ENCODE assay signal across 1 cellular context in genomic region chr11:125940145-125940544, GRCh38.
TF ChIP-seq lines count a peak whose summit lies in the region.

No MANE protein-coding gene starts in this region.

TF ChIP-seq in K562, 482 proteins besides CTCF, POLR2A, EP300 and RAD21:
- TF ChIP-seq ZNF444 (CRISPR knock-in tag; IDR thresholded peaks at IDR 0.05) (no peak), PATZ1 (CRISPR knock-in tag; IDR thresholded peaks at IDR 0.05; ENCODE audit: borderline replicate concordance) (no peak), ZMIZ1 (IDR thresholded peaks at IDR 0.05; ENCODE audit: low read depth in 2 of 2, low read length in 2 of 2) (no peak), SAP30 (IDR thresholded peaks at IDR 0.05; ENCODE audit: borderline replicate concordance, insufficient read depth, low read depth, low read length, poor library complexity, severe bottlenecking) (no peak), NR2C1 (IDR thresholded peaks at IDR 0.05) (no peak), NR2C1 (tag; IDR thresholded peaks at IDR 0.05) (no peak), HDAC1 (IDR thresholded peaks at IDR 0.05) (no peak), ZNF766 (CRISPR knock-in tag; conservative IDR thresholded peaks at IDR 0.05) (no peak), SFPQ (IDR thresholded peaks at IDR 0.05; ENCODE audit: low read depth, low read length) (no peak)
